In genomic region chr11:132943737-132944556, GRCh38 we compare ENCODE assay signal across 12 cellular contexts.
A peak's percentile ranks its signal among the peaks of the same experiment; 100 is the strongest.
DNase-seq lines count a peak whose midpoint lies in the region; ATAC-seq and TF ChIP-seq lines count a peak whose summit lies in the region.
"Had no signal": no experiment of that assay in that cellular context is flagged by ENCODE, and none has a peak within 500 bp of the region (broad histone marks: within the 10 kb centered on the region; RNA-seq: fewer than 3 reads in every experiment).

No MANE protein-coding gene starts in this region.

- TF ChIP-seq POLR2A in uterus (IDR thresholded peaks at IDR 0.05) = no peak

- DNase-seq in heart right ventricle (no peak), Right ventricle myocardium inferior (ENCODE audit: missing footprints) (no peak), mammary epithelial cell (no peak), left lobe of liver (ENCODE audit: low spot score) (no peak), superior temporal gyrus (ENCODE audit: extremely low spot score) (no peak), uterus (no peak), NK-92 (lab: John Stamatoyannopoulos, UW; ENCODE audit: unreplicated experiment) (no peak)
- DNase-seq: activated CD8-positive, alpha-beta memory T cell treated with anti-CD3 and anti-CD28 coated beads, Interleukin-2, amount 10 ng/mL, durations not matched to agents 7 days and 5 days; Kasumi-1; stimulated activated CD4-positive, alpha-beta T cell treated with anti-CD3 and anti-CD28 coated beads, Interleukin-2, amount 100 ng/mL, for 48 hours had no signal

- peak overlapping the region in 9 of 10 donors; percentile 12 to 45 (median 29) for H3K4me3 ChIP-seq in heart right ventricle
- H3K4me3 ChIP-seq in mammary epithelial cell (replicated peaks in 1 of 3; ENCODE audit: insufficient read depth in 1 of 3, low read depth in 2 of 3, low read length in 3 of 3) = peak overlapping the region in 2 of 3 experiments; percentile 34 to 41
- H3K4me3 ChIP-seq in urinary bladder (ENCODE audit: low read depth, low read length) = peak overlapping the region; percentile 33
- no peak overlapping the region for H3K4me3 ChIP-seq in uterus
- H3K4me3 ChIP-seq: left lung had no signal

- dilution Hi-C loops in mammary epithelial cell (cut with HindIII; ENCODE audit: low sequenced_read_pairs) = no loop called here

- in situ Hi-C loops in mammary epithelial cell (cut with MboI; ENCODE audit: low sequenced_read_pairs in 2 of 2) = no loop called here

- CTCF ChIA-PET in mammary epithelial cell (lab: Charles Lee; ENCODE audit: low non-redundant PET) = no interaction called here

- no peaks in the 10 kb centered on the region for H3K79me2 ChIP-seq in mammary epithelial cell (ENCODE audit: insufficient read depth, low read length)

- H3K4me1 ChIP-seq in heart right ventricle = peaks cover 0 to 7% (median 4%) of the 10 kb centered on the region in 9 donors
- no peaks in the 10 kb centered on the region for H3K4me1 ChIP-seq in mammary epithelial cell (ENCODE audit: insufficient read depth, low read length)
- no peaks in the 10 kb centered on the region for H3K4me1 ChIP-seq in urinary bladder (ENCODE audit: insufficient read depth)
- H3K4me1 ChIP-seq in uterus = peaks cover 0 to 6% of the 10 kb centered on the region in 2 donors
- H3K4me1 ChIP-seq: left lung had no signal

- H3K27ac ChIP-seq in heart right ventricle = no peak overlapping the region
- no peak overlapping the region for H3K27ac ChIP-seq in mammary epithelial cell (ENCODE audit: insufficient read depth, low read depth, low read length)
- H3K27ac ChIP-seq in urinary bladder (ENCODE audit: low read depth) = no peak overlapping the region
- H3K27ac ChIP-seq in uterus = no peak overlapping the region
- H3K27ac ChIP-seq: left lung had no signal

- intact Hi-C loops in heart right ventricle (cut with DNase I) (loop anchor here in 3 of 10 donors (5.0 to 10.0 kb wide), 4 partner anchors 469 to 1879 kb away; no protein-coding TSS in a partner anchor), Right ventricle myocardium inferior (cut with DNase I) (loop anchor here (10.0 kb wide), 1 partner anchor 121 kb away; no protein-coding TSS in a partner anchor), mammary epithelial cell (cut with micrococcal nuclease) (loop anchor here (2.0 to 10.0 kb wide), 4 partner anchors 121 to 1199 kb away; no protein-coding TSS in a partner anchor), uterus (cut with DNase I; ENCODE audit: low total_unique reads) (no loop called here)

- no TSS peak for BruUV-seq in mammary epithelial cell (replicated peaks; lab: Mats Ljungman, UMichigan)

- H3K4me2 ChIP-seq in mammary epithelial cell (ENCODE audit: insufficient read depth, low read depth, low read length) = peak overlapping the region; percentile 89

- 1% methylated on average over 86 to 100 of the region's 100 CpGs for WGBS in heart right ventricle, 2 donors
- no CpG with 5 or more reads among the region's 100 CpGs for WGBS in mammary epithelial cell (ENCODE audit: low coverage, missing lambda C conversion rate)
- under 1% methylated on average over 100 of the region's 100 CpGs for WGBS in urinary bladder

- peak overlapping the region; percentile 74 for H2AFZ ChIP-seq in mammary epithelial cell (ENCODE audit: low read depth, low read length)

- H3K36me3 ChIP-seq in heart right ventricle = no peaks in the 10 kb centered on the region
- no peaks in the 10 kb centered on the region for H3K36me3 ChIP-seq in mammary epithelial cell (ENCODE audit: insufficient read depth, low read length)
- H3K36me3 ChIP-seq in urinary bladder (ENCODE audit: insufficient read depth) = no peaks in the 10 kb centered on the region
- H3K36me3 ChIP-seq in uterus = no peaks in the 10 kb centered on the region
- H3K36me3 ChIP-seq: left lung had no signal

- H4K20me1 ChIP-seq in mammary epithelial cell (ENCODE audit: insufficient read depth, low read length) = no peaks in the 10 kb centered on the region

- ATAC-seq in heart right ventricle (peak in 3 of 8 donors; percentile 39 to 47 (median 43)), Right ventricle myocardium inferior (no peak), left lobe of liver (peak; percentile 64)
- ATAC-seq: activated CD8-positive, alpha-beta memory T cell treated with anti-CD3 and anti-CD28 coated beads, Interleukin-2, amount 10 ng/mL, durations not matched to agents 7 days and 5 days; left lung had no signal

- H3K9ac ChIP-seq in mammary epithelial cell (ENCODE audit: insufficient read depth, low read length) = no peak overlapping the region

- TF ChIP-seq CTCF in heart right ventricle (IDR thresholded peaks at IDR 0.05) (no peak), mammary epithelial cell (conservative IDR thresholded peaks at IDR 0.05 in 1 of 2, IDR thresholded peaks at IDR 0.05 in 1 of 2; ENCODE audit: extremely low read depth in 1 of 2, insufficient read depth in 1 of 2, low read depth in 1 of 2, low read length in 2 of 2) (no peak), uterus (IDR thresholded peaks at IDR 0.05) (no peak)

- H3K9me3 ChIP-seq in heart right ventricle (no peaks in the 10 kb centered on the region), mammary epithelial cell (replicated peaks; ENCODE audit: insufficient read depth, low read length) (no peaks in the 10 kb centered on the region), uterus (no peaks in the 10 kb centered on the region)
- H3K9me3 ChIP-seq: left lung had no signal

- peaks cover 14 to 54% (median 51%) of the 10 kb centered on the region in 7 donors for H3K27me3 ChIP-seq in heart right ventricle
- peaks cover 9% of the 10 kb centered on the region for H3K27me3 ChIP-seq in mammary epithelial cell (ENCODE audit: insufficient read depth, low read length)
- no peaks in the 10 kb centered on the region for H3K27me3 ChIP-seq in uterus

Comparison
In these comparisons a context has a peak if more than half of its experiments do, and no peak if none do; other contexts are left out.
1. H3K4me3 ChIP-seq: peak in heart right ventricle (9 of 10), mammary epithelial cell (2 of 3) and urinary bladder (single experiment); none in uterus (0 of 2).